In the genomic region with DNA sequence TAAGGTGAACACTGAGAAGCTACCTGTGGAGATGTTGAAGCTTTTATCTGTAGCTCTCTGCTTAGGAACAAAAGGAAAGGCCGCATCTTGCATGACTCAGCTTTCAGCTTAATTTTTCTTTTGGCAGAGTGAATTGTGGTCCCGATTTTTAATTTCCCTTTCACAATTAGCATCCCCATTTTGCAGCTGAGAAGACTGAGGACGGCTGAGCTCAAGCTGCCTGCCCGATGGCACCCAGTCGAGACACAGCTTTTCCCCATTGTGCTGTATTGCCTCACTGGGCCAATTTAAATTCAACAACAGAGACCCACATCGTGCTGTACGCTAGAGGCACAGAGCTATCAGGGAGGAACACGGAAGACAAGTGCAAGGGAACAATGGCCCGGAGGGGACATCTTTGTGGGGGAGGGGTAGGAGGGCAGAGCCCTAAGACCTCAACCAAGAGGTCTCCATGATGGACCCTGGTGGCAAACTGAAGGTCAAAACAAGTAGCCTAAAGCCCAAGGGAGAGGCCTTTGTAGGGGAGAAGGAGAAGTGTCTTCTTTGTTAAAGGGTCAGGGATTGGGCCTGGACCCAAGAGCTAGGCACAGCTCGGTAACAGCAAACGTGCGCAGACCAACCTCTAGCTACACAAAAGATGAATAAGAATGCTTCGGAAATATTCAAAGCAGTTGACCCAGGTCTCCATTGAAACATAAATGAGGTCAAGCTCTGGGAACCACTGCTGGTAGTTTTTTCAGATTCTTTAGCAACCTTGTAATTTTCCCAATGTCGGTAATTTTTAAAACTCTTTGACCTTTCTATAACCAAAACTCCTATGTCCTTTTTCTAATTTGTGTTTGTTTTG, we compare ENCODE assay signal across 21 cellular contexts.
"Had no signal": no experiment of that assay in that cellular context is flagged by ENCODE, and none has a peak within 500 bp of the region (broad histone marks: within the 10 kb centered on the region; RNA-seq: fewer than 3 reads in every experiment).

No MANE protein-coding gene starts in this region.

- H3K4me1 ChIP-seq: foreskin keratinocyte had no signal

- H3K36me3 Mint-ChIP-seq: immature natural killer cell; memory B cell; mesothelial cell of epicardium; natural killer cell; stimulated activated effector memory CD8-positive, alpha-beta T cell treated with anti-CD3 and anti-CD28 coated beads, Interleukin-12 subunit alpha, Interleukin-12 subunit beta, amount 100 ng/mL, for 72 hours had no signal

- H3K4me3 Mint-ChIP-seq: effector memory CD8-positive, alpha-beta T cell; immature natural killer cell; memory B cell; mesothelial cell of epicardium; natural killer cell; stimulated activated effector memory CD8-positive, alpha-beta T cell treated with anti-CD3 and anti-CD28 coated beads, Interleukin-12 subunit alpha, Interleukin-12 subunit beta, amount 100 ng/mL, for 72 hours; stimulated activated naive CD8-positive, alpha-beta T cell treated with anti-CD3 and anti-CD28 coated beads, Interleukin-15, Interleukin-2, amounts not matched to agents 100 ng/mL and 50 ng/mL, for 24 hours had no signal

- H3K27ac ChIP-seq: foreskin keratinocyte, left ventricle myocardium inferior, lower lobe of right lung, pancreas, thoracic aorta, transverse colon had no signal

- H3K4me2 ChIP-seq: smooth muscle cell had no signal

- H3K27ac Mint-ChIP-seq: effector memory CD8-positive, alpha-beta T cell; immature natural killer cell; memory B cell; mesothelial cell of epicardium; natural killer cell; progenitor cell of endocrine pancreas; stimulated activated effector memory CD8-positive, alpha-beta T cell treated with anti-CD3 and anti-CD28 coated beads, Interleukin-12 subunit alpha, Interleukin-12 subunit beta, amount 100 ng/mL, for 72 hours; stimulated activated naive CD8-positive, alpha-beta T cell treated with anti-CD3 and anti-CD28 coated beads, Interleukin-15, Interleukin-2, amounts not matched to agents 100 ng/mL and 50 ng/mL, for 24 hours had no signal

- H3K9me3 Mint-ChIP-seq: effector memory CD8-positive, alpha-beta T cell; immature natural killer cell; memory B cell; mesothelial cell of epicardium; natural killer cell; stimulated activated effector memory CD8-positive, alpha-beta T cell treated with anti-CD3 and anti-CD28 coated beads, Interleukin-12 subunit alpha, Interleukin-12 subunit beta, amount 100 ng/mL, for 72 hours; stimulated activated naive CD8-positive, alpha-beta T cell treated with anti-CD3 and anti-CD28 coated beads, Interleukin-15, Interleukin-2, amounts not matched to agents 100 ng/mL and 50 ng/mL, for 24 hours had no signal

- H3K27me3 ChIP-seq: foreskin keratinocyte, pancreas, transverse colon had no signal

- H3K9me3 ChIP-seq: left ventricle myocardium inferior, lower lobe of right lung, pancreas, thoracic aorta, transverse colon had no signal

- H3K36me3 ChIP-seq: left ventricle myocardium inferior, lower lobe of right lung, pancreas, thoracic aorta, transverse colon had no signal

- ATAC-seq: effector memory CD8-positive, alpha-beta T cell; foreskin keratinocyte; left cardiac atrium; lower lobe of right lung; natural killer cell; pancreas; right cardiac atrium; stimulated activated effector memory CD8-positive, alpha-beta T cell treated with anti-CD3 and anti-CD28 coated beads, Interleukin-12 subunit alpha, Interleukin-12 subunit beta, amount 100 ng/mL, for 72 hours had no signal

- H3K4me3 ChIP-seq: left ventricle myocardium inferior, lower lobe of right lung, pancreas, smooth muscle cell, thoracic aorta, transverse colon had no signal

- DNase-seq: effector memory CD8-positive, alpha-beta T cell; foreskin keratinocyte; immature natural killer cell; left cardiac atrium; left ventricle myocardium inferior; lower lobe of right lung; natural killer cell; occipital lobe; pancreas; right cardiac atrium; stimulated activated CD4-positive, alpha-beta T cell treated with anti-CD3 and anti-CD28 coated beads, Interleukin-4, amount 100 ng/mL, for 1 hour; stimulated activated CD8-positive, alpha-beta memory T cell treated with anti-CD3 and anti-CD28 coated beads, Interleukin-4, amount 100 ng/mL, for 48 hours; transverse colon had no signal

- FAIRE-seq: keratinocyte, pancreas had no signal
